Comparison of ENCODE assay signal across 1 cellular context in the genomic region with DNA sequence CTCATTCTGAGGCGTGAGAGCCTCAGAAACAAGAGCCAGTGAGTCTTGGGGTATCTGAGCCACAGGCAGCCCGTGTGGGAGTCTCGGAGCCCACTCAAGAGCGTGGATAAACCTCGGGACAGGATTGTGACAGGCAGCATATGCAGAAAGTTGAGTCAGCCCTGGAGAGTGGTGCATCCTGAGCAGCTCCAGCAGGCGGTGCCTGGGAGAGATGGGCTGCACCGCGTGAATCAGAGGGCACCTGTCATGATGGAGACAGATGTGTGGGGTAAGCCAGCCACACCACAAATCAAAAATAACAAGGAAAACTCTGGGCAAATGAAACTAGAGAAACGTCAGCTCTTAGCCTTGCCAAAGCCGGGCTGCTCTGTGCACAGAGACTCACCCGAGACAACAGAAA.
TF ChIP-seq lines count a peak whose summit lies in the region.

No MANE protein-coding gene starts in this region.

TF ChIP-seq in WTC11, 78 proteins besides CTCF, POLR2A, EP300 and RAD21 (continued from another document):
- TF ChIP-seq, protein P1, sequence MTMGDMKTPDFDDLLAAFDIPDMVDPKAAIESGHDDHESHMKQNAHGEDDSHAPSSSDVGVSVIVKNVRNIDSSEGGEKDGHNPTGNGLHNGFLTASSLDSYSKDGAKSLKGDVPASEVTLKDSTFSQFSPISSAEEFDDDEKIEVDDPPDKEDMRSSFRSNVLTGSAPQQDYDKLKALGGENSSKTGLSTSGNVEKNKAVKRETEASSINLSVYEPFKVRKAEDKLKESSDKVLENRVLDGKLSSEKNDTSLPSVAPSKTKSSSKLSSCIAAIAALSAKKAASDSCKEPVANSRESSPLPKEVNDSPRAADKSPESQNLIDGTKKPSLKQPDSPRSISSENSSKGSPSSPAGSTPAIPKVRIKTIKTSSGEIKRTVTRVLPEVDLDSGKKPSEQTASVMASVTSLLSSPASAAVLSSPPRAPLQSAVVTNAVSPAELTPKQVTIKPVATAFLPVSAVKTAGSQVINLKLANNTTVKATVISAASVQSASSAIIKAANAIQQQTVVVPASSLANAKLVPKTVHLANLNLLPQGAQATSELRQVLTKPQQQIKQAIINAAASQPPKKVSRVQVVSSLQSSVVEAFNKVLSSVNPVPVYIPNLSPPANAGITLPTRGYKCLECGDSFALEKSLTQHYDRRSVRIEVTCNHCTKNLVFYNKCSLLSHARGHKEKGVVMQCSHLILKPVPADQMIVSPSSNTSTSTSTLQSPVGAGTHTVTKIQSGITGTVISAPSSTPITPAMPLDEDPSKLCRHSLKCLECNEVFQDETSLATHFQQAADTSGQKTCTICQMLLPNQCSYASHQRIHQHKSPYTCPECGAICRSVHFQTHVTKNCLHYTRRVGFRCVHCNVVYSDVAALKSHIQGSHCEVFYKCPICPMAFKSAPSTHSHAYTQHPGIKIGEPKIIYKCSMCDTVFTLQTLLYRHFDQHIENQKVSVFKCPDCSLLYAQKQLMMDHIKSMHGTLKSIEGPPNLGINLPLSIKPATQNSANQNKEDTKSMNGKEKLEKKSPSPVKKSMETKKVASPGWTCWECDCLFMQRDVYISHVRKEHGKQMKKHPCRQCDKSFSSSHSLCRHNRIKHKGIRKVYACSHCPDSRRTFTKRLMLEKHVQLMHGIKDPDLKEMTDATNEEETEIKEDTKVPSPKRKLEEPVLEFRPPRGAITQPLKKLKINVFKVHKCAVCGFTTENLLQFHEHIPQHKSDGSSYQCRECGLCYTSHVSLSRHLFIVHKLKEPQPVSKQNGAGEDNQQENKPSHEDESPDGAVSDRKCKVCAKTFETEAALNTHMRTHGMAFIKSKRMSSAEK (CRISPR knock-in tag; IDR thresholded peaks at IDR 0.05; ENCODE audit: borderline replicate concordance) = no peak
- TF ChIP-seq, protein P2, sequence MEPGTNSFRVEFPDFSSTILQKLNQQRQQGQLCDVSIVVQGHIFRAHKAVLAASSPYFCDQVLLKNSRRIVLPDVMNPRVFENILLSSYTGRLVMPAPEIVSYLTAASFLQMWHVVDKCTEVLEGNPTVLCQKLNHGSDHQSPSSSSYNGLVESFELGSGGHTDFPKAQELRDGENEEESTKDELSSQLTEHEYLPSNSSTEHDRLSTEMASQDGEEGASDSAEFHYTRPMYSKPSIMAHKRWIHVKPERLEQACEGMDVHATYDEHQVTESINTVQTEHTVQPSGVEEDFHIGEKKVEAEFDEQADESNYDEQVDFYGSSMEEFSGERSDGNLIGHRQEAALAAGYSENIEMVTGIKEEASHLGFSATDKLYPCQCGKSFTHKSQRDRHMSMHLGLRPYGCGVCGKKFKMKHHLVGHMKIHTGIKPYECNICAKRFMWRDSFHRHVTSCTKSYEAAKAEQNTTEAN (CRISPR knock-in tag; IDR thresholded peaks at IDR 0.05) = no peak
- TF ChIP-seq TP53 (CRISPR knock-in tag; IDR thresholded peaks at IDR 0.05) (no peak), RELA (CRISPR knock-in tag; IDR thresholded peaks at IDR 0.05; ENCODE audit: borderline replicate concordance) (no peak), ETV6 (CRISPR knock-in tag; IDR thresholded peaks at IDR 0.05) (no peak), RORB (CRISPR knock-in tag; IDR thresholded peaks at IDR 0.05) (no peak), SP1 (CRISPR knock-in tag; conservative IDR thresholded peaks at IDR 0.05) (no peak)
- TF ChIP-seq, protein P3, sequence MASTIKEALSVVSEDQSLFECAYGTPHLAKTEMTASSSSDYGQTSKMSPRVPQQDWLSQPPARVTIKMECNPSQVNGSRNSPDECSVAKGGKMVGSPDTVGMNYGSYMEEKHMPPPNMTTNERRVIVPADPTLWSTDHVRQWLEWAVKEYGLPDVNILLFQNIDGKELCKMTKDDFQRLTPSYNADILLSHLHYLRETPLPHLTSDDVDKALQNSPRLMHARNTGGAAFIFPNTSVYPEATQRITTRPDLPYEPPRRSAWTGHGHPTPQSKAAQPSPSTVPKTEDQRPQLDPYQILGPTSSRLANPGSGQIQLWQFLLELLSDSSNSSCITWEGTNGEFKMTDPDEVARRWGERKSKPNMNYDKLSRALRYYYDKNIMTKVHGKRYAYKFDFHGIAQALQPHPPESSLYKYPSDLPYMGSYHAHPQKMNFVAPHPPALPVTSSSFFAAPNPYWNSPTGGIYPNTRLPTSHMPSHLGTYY (CRISPR knock-in tag; IDR thresholded peaks at IDR 0.05) = no peak
- TF ChIP-seq, protein P4, sequence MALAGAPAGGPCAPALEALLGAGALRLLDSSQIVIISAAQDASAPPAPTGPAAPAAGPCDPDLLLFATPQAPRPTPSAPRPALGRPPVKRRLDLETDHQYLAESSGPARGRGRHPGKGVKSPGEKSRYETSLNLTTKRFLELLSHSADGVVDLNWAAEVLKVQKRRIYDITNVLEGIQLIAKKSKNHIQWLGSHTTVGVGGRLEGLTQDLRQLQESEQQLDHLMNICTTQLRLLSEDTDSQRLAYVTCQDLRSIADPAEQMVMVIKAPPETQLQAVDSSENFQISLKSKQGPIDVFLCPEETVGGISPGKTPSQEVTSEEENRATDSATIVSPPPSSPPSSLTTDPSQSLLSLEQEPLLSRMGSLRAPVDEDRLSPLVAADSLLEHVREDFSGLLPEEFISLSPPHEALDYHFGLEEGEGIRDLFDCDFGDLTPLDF (CRISPR knock-in tag; IDR thresholded peaks at IDR 0.05) = no peak
